1 cellular context compared by ENCODE assay signal in the genomic region with DNA sequence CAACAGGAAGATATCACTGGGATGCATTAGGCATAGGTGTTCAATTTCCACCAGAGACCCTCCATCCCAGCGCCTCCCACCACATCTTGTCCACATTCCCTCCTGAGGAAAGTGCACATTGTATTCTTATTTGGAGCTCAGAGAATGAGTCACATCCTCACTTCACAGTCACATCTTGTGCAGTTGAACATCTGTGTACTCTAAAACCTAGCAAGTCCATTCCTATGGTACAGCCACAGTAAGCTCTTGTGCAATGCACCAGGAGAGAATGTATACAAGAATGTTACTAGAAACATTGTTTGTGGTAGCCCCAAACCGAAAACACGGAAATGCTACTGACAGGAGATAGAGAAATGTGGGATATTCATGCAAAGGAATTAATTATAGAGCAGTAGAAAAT.
TF ChIP-seq lines count a peak whose summit lies in the region.

No MANE protein-coding gene starts in this region.

TF ChIP-seq in IMR-90, 13 proteins besides CTCF, POLR2A, EP300 and RAD21:
- TF ChIP-seq RFX5 (IDR thresholded peaks at IDR 0.05; ENCODE audit: low read depth, low read length) (no peak), NFE2L2 (IDR thresholded peaks at IDR 0.05; ENCODE audit: low read depth, low read length) (no peak), MXI1 (IDR thresholded peaks at IDR 0.05; ENCODE audit: borderline replicate concordance, low read depth, low read length) (no peak), FOS (IDR thresholded peaks at IDR 0.05; ENCODE audit: low read depth, low read length) (peak; percentile 80), RCOR1 (IDR thresholded peaks at IDR 0.05; ENCODE audit: insufficient replicate concordance, low read length) (peak; percentile 93), CHD1 (IDR thresholded peaks at IDR 0.05; ENCODE audit: low read depth, low read length) (peak; percentile 69; the same call in 1 of the 2 replicates), CEBPB (IDR thresholded peaks at IDR 0.05; ENCODE audit: low read depth, low read length) (peak; percentile 100), MAFK (IDR thresholded peaks at IDR 0.05; ENCODE audit: low read depth, low read length) (0 out of 2 replicates have a peak, but pooled peaks have one; percentile 2), BHLHE40 (IDR thresholded peaks at IDR 0.05; ENCODE audit: low read depth, low read length) (peak; percentile 62), MAZ (IDR thresholded peaks at IDR 0.05; ENCODE audit: borderline replicate concordance, low read depth, low read length) (no peak), SMC3 (IDR thresholded peaks at IDR 0.05; ENCODE audit: low read depth, low read length) (no peak)
- TF ChIP-seq, protein P1, sequence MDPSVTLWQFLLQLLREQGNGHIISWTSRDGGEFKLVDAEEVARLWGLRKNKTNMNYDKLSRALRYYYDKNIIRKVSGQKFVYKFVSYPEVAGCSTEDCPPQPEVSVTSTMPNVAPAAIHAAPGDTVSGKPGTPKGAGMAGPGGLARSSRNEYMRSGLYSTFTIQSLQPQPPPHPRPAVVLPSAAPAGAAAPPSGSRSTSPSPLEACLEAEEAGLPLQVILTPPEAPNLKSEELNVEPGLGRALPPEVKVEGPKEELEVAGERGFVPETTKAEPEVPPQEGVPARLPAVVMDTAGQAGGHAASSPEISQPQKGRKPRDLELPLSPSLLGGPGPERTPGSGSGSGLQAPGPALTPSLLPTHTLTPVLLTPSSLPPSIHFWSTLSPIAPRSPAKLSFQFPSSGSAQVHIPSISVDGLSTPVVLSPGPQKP (IDR thresholded peaks at IDR 0.05; ENCODE audit: borderline replicate concordance, low read depth, low read length), result no peak
- TF ChIP-seq, protein P2, sequence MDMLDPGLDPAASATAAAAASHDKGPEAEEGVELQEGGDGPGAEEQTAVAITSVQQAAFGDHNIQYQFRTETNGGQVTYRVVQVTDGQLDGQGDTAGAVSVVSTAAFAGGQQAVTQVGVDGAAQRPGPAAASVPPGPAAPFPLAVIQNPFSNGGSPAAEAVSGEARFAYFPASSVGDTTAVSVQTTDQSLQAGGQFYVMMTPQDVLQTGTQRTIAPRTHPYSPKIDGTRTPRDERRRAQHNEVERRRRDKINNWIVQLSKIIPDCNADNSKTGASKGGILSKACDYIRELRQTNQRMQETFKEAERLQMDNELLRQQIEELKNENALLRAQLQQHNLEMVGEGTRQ (IDR thresholded peaks at IDR 0.05; ENCODE audit: low read depth, low read length), result no peak
